Comparison of ENCODE assay signal across 1 cellular context in genomic region chr2:144925886-144926285, GRCh38.
TF ChIP-seq lines count a peak whose summit lies in the region.

No MANE protein-coding gene starts in this region.

TF ChIP-seq in H1, 55 proteins besides CTCF, POLR2A, EP300 and RAD21 (continued from another document):
- TF ChIP-seq CHD7 (IDR thresholded peaks at IDR 0.05; ENCODE audit: insufficient replicate concordance, low read length) (no peak), EGR1 (IDR thresholded peaks at IDR 0.05; ENCODE audit: borderline replicate concordance, low read depth, low read length) (no peak), E2F6 (IDR thresholded peaks at IDR 0.05) (no peak), HDAC2 (IDR thresholded peaks at IDR 0.05; ENCODE audit: borderline replicate concordance in 1 of 2, low read depth in 2 of 2, low read length in 2 of 2) (no peak), RNF2 (IDR thresholded peaks at IDR 0.05; ENCODE audit: borderline replicate concordance, low read depth, low read length, missing control alignments, poor library complexity, severe bottlenecking) (no peak), KDM1A (IDR thresholded peaks at IDR 0.05; ENCODE audit: borderline replicate concordance, low read length) (no peak), GTF2F1 (IDR thresholded peaks at IDR 0.05; ENCODE audit: borderline replicate concordance, low read depth, low read length) (no peak), RBBP5 (IDR thresholded peaks at IDR 0.05; ENCODE audit: borderline replicate concordance, low read depth, low read length) (no peak)
